Comparison of ENCODE assay signal across 17 cellular contexts in the genomic region with DNA sequence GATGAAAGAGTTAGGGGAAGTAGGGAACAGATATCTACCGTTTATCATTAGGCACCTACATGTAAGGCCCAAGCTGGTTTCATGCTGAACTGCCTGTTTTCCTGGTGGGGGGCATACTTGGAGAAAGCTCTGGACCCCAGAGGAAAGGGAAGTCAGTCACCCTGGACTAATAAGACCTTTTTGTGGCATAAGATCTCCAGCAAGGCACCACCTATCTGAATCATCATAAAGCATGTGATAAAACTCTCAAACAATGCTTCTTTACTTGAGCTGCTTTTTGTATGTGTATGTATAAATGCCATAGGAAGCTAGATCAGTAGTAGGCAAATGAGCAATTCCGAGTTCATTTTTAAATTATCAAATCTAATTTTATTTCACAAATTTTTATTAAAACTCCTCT.
DNase-seq lines count a peak whose midpoint lies in the region; ATAC-seq and TF ChIP-seq lines count a peak whose summit lies in the region.
"Had no signal": no experiment of that assay in that cellular context is flagged by ENCODE, and none has a peak within 500 bp of the region (broad histone marks: within the 10 kb centered on the region; RNA-seq: fewer than 3 reads in every experiment).

No MANE protein-coding gene starts in this region.

- H3K9me3 ChIP-seq in breast epithelium (no peaks in the 10 kb centered on the region), skeletal muscle satellite cell (replicated peaks; ENCODE audit: low read length) (no peaks in the 10 kb centered on the region)
- H3K9me3 ChIP-seq: BLaER1, gastrocnemius medialis had no signal

- H3K4me1 ChIP-seq in breast epithelium (no peaks in the 10 kb centered on the region), foreskin keratinocyte (peaks cover 33% of the 10 kb centered on the region), skeletal muscle satellite cell (ENCODE audit: control insufficient read depth, insufficient read depth, low read length) (peaks cover 53% of the 10 kb centered on the region)
- H3K4me1 ChIP-seq: BLaER1 had no signal

- no peak for TF ChIP-seq CTCF in breast epithelium (IDR thresholded peaks at IDR 0.05)
- TF ChIP-seq CTCF in foreskin keratinocyte (conservative IDR thresholded peaks at IDR 0.05): no peak

- peak overlapping the region; percentile 36 for H3K9ac ChIP-seq in skeletal muscle satellite cell (ENCODE audit: low read depth, low read length)
- H3K9ac ChIP-seq: BLaER1, parathyroid adenoma had no signal

- TF ChIP-seq POLR2A in breast epithelium (IDR thresholded peaks at IDR 0.05): no peak

- H3K36me3 ChIP-seq in breast epithelium (no peaks in the 10 kb centered on the region), skeletal muscle satellite cell (ENCODE audit: insufficient read depth, low read length) (no peaks in the 10 kb centered on the region)
- H3K36me3 ChIP-seq: BLaER1, gastrocnemius medialis had no signal

- peak overlapping the region; percentile 67 for H3K4me2 ChIP-seq in skeletal muscle satellite cell (ENCODE audit: low read length)
- H3K4me2 ChIP-seq: BLaER1 had no signal

- intact Hi-C loops in breast epithelium (cut with DNase I; ENCODE audit: low total_unique reads): no loop called here

- H3K27ac ChIP-seq in breast epithelium: peak overlapping the region; percentile 15 to 52
- peak overlapping the region; percentile 81 for H3K27ac ChIP-seq in foreskin keratinocyte
- H3K27ac ChIP-seq: BLaER1, gastrocnemius medialis, HL-60, parathyroid adenoma had no signal

- DNase-seq in HT-29 (ENCODE audit: low spot score) (peak; percentile 38), breast epithelium (ENCODE audit: low spot score in 2 of 2) (no peak), foreskin keratinocyte (peak in 1 of 2 donors; percentile 57), HK-2 (ENCODE audit: unreplicated experiment) (no peak)
- DNase-seq: amniotic stem cell, dorsolateral prefrontal cortex, gastrocnemius medialis, H9, NCI-H1930, SHP77 had no signal

- ATAC-seq in foreskin keratinocyte (peak; percentile 75), HG02870 (IDR thresholded peaks at IDR 0.05; ENCODE audit: unreplicated experiment) (no peak), HG03439 (IDR thresholded peaks at IDR 0.05; ENCODE audit: unreplicated experiment) (no peak), GM21390 (IDR thresholded peaks at IDR 0.05; ENCODE audit: unreplicated experiment) (no peak)
- ATAC-seq: gastrocnemius medialis had no signal

- H3K27me3 ChIP-seq in breast epithelium (no peaks in the 10 kb centered on the region), foreskin keratinocyte (no peaks in the 10 kb centered on the region), skeletal muscle satellite cell (ENCODE audit: control insufficient read depth, insufficient read depth, low read length) (no peaks in the 10 kb centered on the region)
- H3K27me3 ChIP-seq: BLaER1, dorsolateral prefrontal cortex, gastrocnemius medialis had no signal

- H3K4me3 ChIP-seq in breast epithelium: no peak overlapping the region
- H3K4me3 ChIP-seq in skeletal muscle satellite cell (ENCODE audit: low read length): peak overlapping the region; percentile 3
- H3K4me3 ChIP-seq: BLaER1, dorsolateral prefrontal cortex, gastrocnemius medialis had no signal
